30 cellular contexts compared by ENCODE assay signal in the genomic region with DNA sequence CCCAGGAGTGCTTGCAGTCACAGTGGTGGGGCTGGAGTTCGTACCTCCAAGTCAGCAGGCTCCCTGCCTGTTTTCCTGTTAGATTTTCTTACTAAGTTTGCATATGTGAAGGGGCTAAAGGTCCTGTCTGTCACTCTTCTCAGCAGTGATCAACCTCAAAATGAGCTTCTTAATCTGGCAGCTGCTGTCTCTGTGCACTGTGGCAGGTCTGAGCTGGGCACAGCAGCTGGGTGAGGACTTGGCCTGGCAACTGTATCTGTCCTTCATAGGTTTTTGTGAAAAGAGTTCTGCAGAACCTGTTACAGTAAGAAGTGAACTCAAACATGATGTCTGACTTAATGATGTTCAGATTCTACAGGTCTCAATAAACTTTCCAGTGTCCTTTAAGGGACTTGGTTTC. TPM values are rescaled to one million over a fixed set of nuclear protein-coding genes. Genes with fewer than 3 reads are reported as not detected.
"Had no signal": no experiment of that assay in that cellular context is flagged by ENCODE, and none has a peak within 500 bp of the region (broad histone marks: within the 10 kb centered on the region; RNA-seq: fewer than 3 reads in every experiment).

No MANE protein-coding gene starts in this region.

- H3K4me1 ChIP-seq: neural progenitor cell, prostate gland, right atrium auricular region, testis, tibial artery had no signal

- H3K27me3 ChIP-seq: gastrocnemius medialis, neural progenitor cell, right atrium auricular region, testis, tibial artery had no signal

- H3K9me3 Mint-ChIP-seq: neural progenitor cell, type B pancreatic cell had no signal

- H3K27me3 Mint-ChIP-seq: memory B cell; naive B cell; natural killer cell treated with Interleukin-12 subunit alpha and Interleukin-12 subunit beta and Interleukin-15 and Interleukin-18, amount 100 ng/mL, for 72 hours; stimulated activated memory B cell treated with anti-CD40 and anti-IgM and Interleukin-4, amounts not matched to agents 10 μg/mL and 1 μg/mL and 100 μg/mL, for 72 hours; type B pancreatic cell had no signal

- H3K9me3 ChIP-seq: gastrocnemius medialis, prostate gland, right atrium auricular region, testis, tibial artery had no signal

- H3K27ac Mint-ChIP-seq: memory B cell; neural progenitor cell; stimulated activated memory B cell treated with anti-CD40 and anti-IgM and Interleukin-4, amounts not matched to agents 10 μg/mL and 1 μg/mL and 100 μg/mL, for 72 hours; type B pancreatic cell had no signal

- ATAC-seq: esophagus mucosa; gastrocnemius medialis; left lobe of liver; natural killer cell treated with Interleukin-12 subunit alpha and Interleukin-12 subunit beta and Interleukin-15 and Interleukin-18, amount 100 ng/mL, for 72 hours; sciatic nerve; stimulated activated memory B cell treated with anti-CD40 and anti-IgM and Interleukin-4, amounts not matched to agents 10 μg/mL and 1 μg/mL and 100 μg/mL, for 72 hours; stimulated activated naive CD8-positive, alpha-beta T cell treated with anti-CD3 and anti-CD28 coated beads, Interleukin-15, Interleukin-2, amounts not matched to agents 100 U/mL and 50 U/mL, for 24 hours had no signal

- H3K4me3 ChIP-seq: gastrocnemius medialis, lung, neural progenitor cell, prostate gland, right atrium auricular region, testis, tibial artery had no signal

- H3K36me3 ChIP-seq: neural progenitor cell, prostate gland had no signal

- H3K4me1 Mint-ChIP-seq: memory B cell; neural progenitor cell; stimulated activated memory B cell treated with anti-CD40 and anti-IgM and Interleukin-4, amounts not matched to agents 10 μg/mL and 1 μg/mL and 100 μg/mL, for 72 hours had no signal

- H3K27ac ChIP-seq: epithelial cell of prostate, gastrocnemius medialis, neural progenitor cell, prostate gland, right atrium auricular region, testis, tibial artery had no signal

- H3K4me2 ChIP-seq: neural progenitor cell had no signal

- DNase-seq: cortex of kidney; foreskin fibroblast; gastrocnemius medialis; head of caudate nucleus; kidney; naive B cell; stimulated activated CD4-positive, alpha-beta T cell treated with anti-CD3 and anti-CD28 coated beads, Interleukin-2, amount 100 ng/mL, for 24 hours; stimulated activated CD4-positive, alpha-beta T cell treated with anti-CD3 and anti-CD28 coated beads, Interleukin-4, amount 100 ng/mL, for 24 hours; stimulated activated naive CD8-positive, alpha-beta T cell treated with anti-CD3 and anti-CD28 coated beads, Interleukin-15, Interleukin-2, amounts not matched to agents 100 U/mL and 50 U/mL, for 24 hours; substantia nigra; testis; tibial artery had no signal

- H2AFZ ChIP-seq: neural progenitor cell had no signal

- H3K9ac ChIP-seq: neural progenitor cell had no signal

- H3K4me3 Mint-ChIP-seq: memory B cell; naive B cell; natural killer cell treated with Interleukin-12 subunit alpha and Interleukin-12 subunit beta and Interleukin-15 and Interleukin-18, amount 100 ng/mL, for 72 hours; neural progenitor cell; stimulated activated memory B cell treated with anti-CD40 and anti-IgM and Interleukin-4, amounts not matched to agents 10 μg/mL and 1 μg/mL and 100 μg/mL, for 72 hours; type B pancreatic cell had no signal

RNA-seq across cellular contexts. Expression of gene GJD4, which starts 31.4 kb away (rescaled TPM):
- total RNA-seq: dermis microvascular lymphatic vessel endothelial cell; esophagus mucosa; gastrocnemius medialis; glomerular endothelial cell; kidney; left lobe of liver; liver; lung; mononuclear cell; natural killer cell treated with Interleukin-12 subunit alpha and Interleukin-12 subunit beta and Interleukin-15 and Interleukin-18, amount 100 ng/mL, for 72 hours; osteocyte; right atrium auricular region; sciatic nerve; urinary bladder had no signal
- polyA plus RNA-seq: liver, urinary bladder had no signal
